ENCODE assay signal across 8 cellular contexts in genomic region chr6:145813285-145814034, GRCh38. TPM values are rescaled to one million over a fixed set of nuclear protein-coding genes. Genes with fewer than 3 reads are reported as not detected.
DNase-seq lines count a peak whose midpoint lies in the region; ATAC-seq and FAIRE-seq lines count a peak whose summit lies in the region.

No MANE protein-coding gene starts in this region.

- no peaks in the 10 kb centered on the region for H3K27me3 Mint-ChIP-seq in activated T-cell treated with anti-CD3 and anti-CD28 coated beads, Interleukin-2, amount 50 U/mL, for 72 hours (ENCODE audit: low read depth)
- H3K27me3 Mint-ChIP-seq in activated naive CD8-positive, alpha-beta T cell treated with anti-CD3 and anti-CD28 coated beads, Interleukin-2, amount 10 ng/mL, durations not matched to agents 7 days and 5 days = no peaks in the 10 kb centered on the region

- no peak for FAIRE-seq in small intestine (lab: Jason Lieb, UNC)

- H3K4me1 ChIP-seq in iPS DF 6.9 (ENCODE audit: control insufficient read depth, insufficient read depth, low read length) (no peaks in the 10 kb centered on the region), small intestine (ENCODE audit: control insufficient read depth in 2 of 2, insufficient read depth in 1 of 2, low read depth in 1 of 2, low read length in 1 of 2) (no peaks in the 10 kb centered on the region)

- peak overlapping the region; percentile 69 to 94 for H3K4me3 Mint-ChIP-seq in activated T-cell treated with anti-CD3 and anti-CD28 coated beads, Interleukin-2, amount 50 U/mL, for 72 hours
- peak overlapping the region; percentile 76 for H3K4me3 Mint-ChIP-seq in activated naive CD8-positive, alpha-beta T cell treated with anti-CD3 and anti-CD28 coated beads, Interleukin-2, amount 10 ng/mL, durations not matched to agents 7 days and 5 days

- H3K27ac ChIP-seq in iPS DF 6.9 (ENCODE audit: low read length) (no peak overlapping the region), small intestine (ENCODE audit: low read depth in 1 of 2, low read length in 1 of 2) (peak overlapping the region; percentile 92 to 94)

- no peaks in the 10 kb centered on the region for H3K9me3 ChIP-seq in iPS DF 6.9 (ENCODE audit: control insufficient read depth, insufficient read depth, low read length)
- no peaks in the 10 kb centered on the region for H3K9me3 ChIP-seq in small intestine (ENCODE audit: control insufficient read depth, low read depth)

- H3K9me3 Mint-ChIP-seq in activated T-cell treated with anti-CD3 and anti-CD28 coated beads, Interleukin-2, amount 50 U/mL, for 72 hours = no peaks in the 10 kb centered on the region
- H3K9me3 Mint-ChIP-seq in activated naive CD8-positive, alpha-beta T cell treated with anti-CD3 and anti-CD28 coated beads, Interleukin-2, amount 10 ng/mL, durations not matched to agents 7 days and 5 days = no peaks in the 10 kb centered on the region

- H3K27me3 ChIP-seq in iPS DF 6.9 (ENCODE audit: control insufficient read depth, insufficient read depth, low read length) (no peaks in the 10 kb centered on the region), small intestine (ENCODE audit: control insufficient read depth in 2 of 2, insufficient read depth in 2 of 2, low read length in 2 of 2) (no peaks in the 10 kb centered on the region)

- H3K27ac Mint-ChIP-seq in activated T-cell treated with anti-CD3 and anti-CD28 coated beads, Interleukin-2, amount 50 U/mL, for 72 hours = peak overlapping the region; percentile 68
- peak overlapping the region; percentile 14 for H3K27ac Mint-ChIP-seq in activated naive CD8-positive, alpha-beta T cell treated with anti-CD3 and anti-CD28 coated beads, Interleukin-2, amount 10 ng/mL, durations not matched to agents 7 days and 5 days

- ATAC-seq in activated T-cell treated with anti-CD3 and anti-CD28 coated beads, Interleukin-2, amount 50 U/mL, for 72 hours (replicated peaks in 1 of 2) = no peak
- no peak for ATAC-seq in activated naive CD8-positive, alpha-beta T cell treated with anti-CD3 and anti-CD28 coated beads, Interleukin-2, amount 10 ng/mL, durations not matched to agents 7 days and 5 days (ENCODE audit: low read depth)
- ATAC-seq in activated CD4-positive, CD25-positive, alpha-beta regulatory T cell treated with anti-CD3 and anti-CD28 coated beads, Interleukin-2, amount 50 U/mL, for 24 hours = no peak
- no peak for ATAC-seq in HG02852 (IDR thresholded peaks at IDR 0.05; ENCODE audit: unreplicated experiment)

- no peaks in the 10 kb centered on the region for H3K36me3 Mint-ChIP-seq in activated T-cell treated with anti-CD3 and anti-CD28 coated beads, Interleukin-2, amount 50 U/mL, for 72 hours (ENCODE audit: insufficient read depth in 2 of 2)
- peaks cover 3% of the 10 kb centered on the region for H3K36me3 Mint-ChIP-seq in activated naive CD8-positive, alpha-beta T cell treated with anti-CD3 and anti-CD28 coated beads, Interleukin-2, amount 10 ng/mL, durations not matched to agents 7 days and 5 days

- H3K36me3 ChIP-seq in iPS DF 6.9 (ENCODE audit: control insufficient read depth, insufficient read depth, low read length) = no peaks in the 10 kb centered on the region
- H3K36me3 ChIP-seq in small intestine (ENCODE audit: control insufficient read depth in 2 of 2, insufficient read depth in 2 of 2, low read length in 2 of 2) = no peaks in the 10 kb centered on the region

- POLR2A ChIA-PET in activated naive CD8-positive, alpha-beta T cell treated with anti-CD3 and anti-CD28 coated beads, Interleukin-2, amount 10 ng/mL, durations not matched to agents 7 days and 5 days (lab: Charles Lee) = interaction anchor here (3.3 kb wide), 1 partner anchor 78 kb away, joined by 69 read pairs; the partner anchor contains the start of gene EPM2A

- DNase-seq in activated T-cell treated with anti-CD3 and anti-CD28 coated beads, Interleukin-2, amount 50 U/mL, for 72 hours = no peak
- DNase-seq in activated T-cell treated with anti-CD3 and anti-CD28 coated beads, Interleukin-2, amount 50 U/mL, for 1 hour = no peak
- DNase-seq in Kasumi-1 (lab: John Stamatoyannopoulos, UW) (peak; percentile 52 to 64), iPS DF 6.9 (ENCODE audit: low read depth, low spot score) (no peak), small intestine (peak; percentile 49)
- no peak for DNase-seq in activated naive CD8-positive, alpha-beta T cell treated with anti-CD3 and anti-CD28 coated beads, Interleukin-2, amount 10 ng/mL, durations not matched to agents 7 days and 5 days

- H3K4me3 ChIP-seq in iPS DF 6.9 (ENCODE audit: low read length) (peak overlapping the region; percentile 83; the same call in 1 of the 2 replicates), small intestine (ENCODE audit: low read depth in 1 of 2, low read length in 2 of 2) (peak overlapping the region; percentile 81 to 99)

- peaks cover 44% of the 10 kb centered on the region for H3K4me1 Mint-ChIP-seq in activated T-cell treated with anti-CD3 and anti-CD28 coated beads, Interleukin-2, amount 50 U/mL, for 72 hours (ENCODE audit: low read depth)
- H3K4me1 Mint-ChIP-seq in activated naive CD8-positive, alpha-beta T cell treated with anti-CD3 and anti-CD28 coated beads, Interleukin-2, amount 10 ng/mL, durations not matched to agents 7 days and 5 days = peaks cover 27% of the 10 kb centered on the region

- no CpG with 5 or more reads among the region's 12 CpGs for WGBS in iPS DF 6.9 (ENCODE audit: insufficient coverage, insufficient read length)
- WGBS in small intestine, 3 donors = 7 to 20% (median 11%) methylated on average over 12 of the region's 12 CpGs

RNA-seq across cellular contexts. Expression of gene FBXO30, which starts 1.1 kb away (rescaled TPM):
- 1 to 10 TPM; 4.9 to 5.0 TPM for total RNA-seq in activated T-cell treated with anti-CD3 and anti-CD28 coated beads, Interleukin-2, amount 50 U/mL, for 72 hours
- 1 to 10 TPM; 6.6 to 7.2 TPM for total RNA-seq in activated naive CD8-positive, alpha-beta T cell treated with anti-CD3 and anti-CD28 coated beads, Interleukin-2, amount 10 ng/mL, durations not matched to agents 7 days and 5 days
- polyA plus RNA-seq in small intestine = 1 to 10 TPM; 1.9 to 4.2 (median 3.6) TPM

Comparison
In these comparisons a context has a peak if more than half of its experiments do, and no peak if none do; other contexts are left out.
1. DNase-seq: peak in Kasumi-1 (2 of 2) and small intestine (single experiment); none in activated T-cell treated with anti-CD3 and anti-CD28 coated beads, Interleukin-2, amount 50 U/mL, for 72 hours (0 of 2), activated T-cell treated with anti-CD3 and anti-CD28 coated beads, Interleukin-2, amount 50 U/mL, for 1 hour (single experiment), activated naive CD8-positive, alpha-beta T cell treated with anti-CD3 and anti-CD28 coated beads, Interleukin-2, amount 10 ng/mL, durations not matched to agents 7 days and 5 days (single experiment) and iPS DF 6.9 (single experiment).